ENCODE assay signal across 11 cellular contexts in genomic region chrX:46710425-46710824, GRCh38. TPM values are rescaled to one million over a fixed set of nuclear protein-coding genes. Genes with fewer than 3 reads are reported as not detected.
A peak's percentile ranks its signal among the peaks of the same experiment; 100 is the strongest.
DNase-seq lines count a peak whose midpoint lies in the region; ATAC-seq and TF ChIP-seq lines count a peak whose summit lies in the region.
"Had no signal": no experiment of that assay in that cellular context is flagged by ENCODE, and none has a peak within 500 bp of the region (broad histone marks: within the 10 kb centered on the region; RNA-seq: fewer than 3 reads in every experiment).

No MANE protein-coding gene starts in this region.

- peaks cover 34% of the 10 kb centered on the region for H3K4me1 Mint-ChIP-seq in GM23338
- H3K4me1 Mint-ChIP-seq in activated CD4-positive, alpha-beta memory T cell treated with anti-CD3 and anti-CD28 coated beads for 36 hours (ENCODE audit: low read depth), result peaks cover 72% of the 10 kb centered on the region

- peak; percentile 19 for DNase-seq in COLO668 (lab: John Stamatoyannopoulos, UW; ENCODE audit: unreplicated experiment)
- DNase-seq in GM23338 (ENCODE audit: low spot score), result peak; percentile 11
- DNase-seq in activated CD4-positive, alpha-beta memory T cell treated with anti-CD3 and anti-CD28 coated beads for 36 hours, result peak; percentile 14
- peak; percentile 5 for DNase-seq in hepatocyte (ENCODE audit: low spot score)
- DNase-seq in caudate nucleus (lab: John Stamatoyannopoulos, UW), result no peak
- no peak for DNase-seq in Right ventricle myocardium inferior (ENCODE audit: missing footprints)
- no peak for DNase-seq in dorsolateral prefrontal cortex
- no peak for DNase-seq in aorta
- DNase-seq: activated naive CD4-positive, alpha-beta T cell treated with anti-CD3 and anti-CD28 coated beads, Interleukin-2, amount 10 ng/mL, durations not matched to agents 7 days and 5 days; NCI-H774; posterior cingulate gyrus had no signal

- POLR2A ChIA-PET in activated CD4-positive, alpha-beta memory T cell treated with anti-CD3 and anti-CD28 coated beads for 36 hours (lab: Charles Lee), result no interaction called here

- intact Hi-C loops in activated CD4-positive, alpha-beta memory T cell treated with anti-CD3 and anti-CD28 coated beads for 36 hours (cut with micrococcal nuclease), result loop anchor here (5.0 to 10.0 kb wide), 3 partner anchors 47 to 123 kb away; partner anchors contain the start of gene SLC9A7
- intact Hi-C loops in Right ventricle myocardium inferior (cut with DNase I) (no loop called here), dorsolateral prefrontal cortex (cut with DNase I) (no loop called here), aorta (cut with DNase I) (no loop called here)

- H3K27ac Mint-ChIP-seq in GM23338, result no peak overlapping the region
- peak overlapping the region; percentile 44 for H3K27ac Mint-ChIP-seq in activated CD4-positive, alpha-beta memory T cell treated with anti-CD3 and anti-CD28 coated beads for 36 hours
- H3K27ac Mint-ChIP-seq: activated naive CD4-positive, alpha-beta T cell treated with anti-CD3 and anti-CD28 coated beads, Interleukin-2, amount 10 ng/mL, durations not matched to agents 7 days and 5 days had no signal

- no peaks in the 10 kb centered on the region for H4K20me1 ChIP-seq in GM23338 (replicated peaks; ENCODE audit: insufficient read depth)
- no peaks in the 10 kb centered on the region for H4K20me1 ChIP-seq in hepatocyte (ENCODE audit: insufficient read depth, poor library complexity, severe bottlenecking)

- H3K4me2 ChIP-seq in GM23338 (no peak overlapping the region), hepatocyte (no peak overlapping the region)

- H3K36me3 ChIP-seq in GM23338 (ENCODE audit: insufficient read depth) (no peaks in the 10 kb centered on the region), hepatocyte (replicated peaks; ENCODE audit: insufficient read depth, low read depth) (no peaks in the 10 kb centered on the region), aorta (ENCODE audit: control insufficient read depth in 1 of 2, insufficient read depth in 2 of 2, low read length in 1 of 2) (no peaks in the 10 kb centered on the region)

- ATAC-seq in GM23338, result no peak
- no peak for ATAC-seq in Right ventricle myocardium inferior
- ATAC-seq in aorta (ENCODE audit: low FRiP score), result no peak

- no peak overlapping the region for H2AFZ ChIP-seq in GM23338
- no peak overlapping the region for H2AFZ ChIP-seq in hepatocyte

- no peaks in the 10 kb centered on the region for H3K9me3 ChIP-seq in hepatocyte (ENCODE audit: low read depth)
- H3K9me3 ChIP-seq in aorta (ENCODE audit: control insufficient read depth, low read length), result no peaks in the 10 kb centered on the region

- H3K27ac ChIP-seq in GM23338 (ENCODE audit: low read depth), result no peak overlapping the region
- no peak overlapping the region for H3K27ac ChIP-seq in hepatocyte
- no peak overlapping the region for H3K27ac ChIP-seq in caudate nucleus (ENCODE audit: low read depth, low read length)
- no peak overlapping the region for H3K27ac ChIP-seq in dorsolateral prefrontal cortex
- H3K27ac ChIP-seq in aorta (ENCODE audit: low read depth in 1 of 2, low read length in 2 of 2), result no peak overlapping the region

- no peaks in the 10 kb centered on the region for H3K36me3 Mint-ChIP-seq in GM23338 (ENCODE audit: low read depth)
- H3K36me3 Mint-ChIP-seq in activated CD4-positive, alpha-beta memory T cell treated with anti-CD3 and anti-CD28 coated beads for 36 hours, result peaks cover 4% of the 10 kb centered on the region

- CTCF ChIA-PET in activated CD4-positive, alpha-beta memory T cell treated with anti-CD3 and anti-CD28 coated beads for 36 hours (lab: Charles Lee), result no interaction called here

- no peak for TF ChIP-seq CTCF in GM23338 (conservative IDR thresholded peaks at IDR 0.05; ENCODE audit: low read depth in 2 of 2)
- no peak for TF ChIP-seq CTCF in hepatocyte (IDR thresholded peaks at IDR 0.05; ENCODE audit: poor library complexity)
- TF ChIP-seq CTCF in dorsolateral prefrontal cortex (IDR thresholded peaks at IDR 0.05 in 54 of 56, conservative IDR thresholded peaks at IDR 0.05 in 2 of 56; ENCODE audit: low read depth in 1 of 56, partially characterized antibody in 56 of 56), result no peak

- peaks cover 21% of the 10 kb centered on the region for H3K79me2 ChIP-seq in GM23338 (replicated peaks; ENCODE audit: insufficient read depth)
- no peaks in the 10 kb centered on the region for H3K79me2 ChIP-seq in hepatocyte

- 11% methylated on average over 1 of the region's 1 CpG for WGBS in hepatocyte (ENCODE audit: low lambda C conversion rate, missing lambda C conversion rate)
- WGBS in aorta, 2 donors, result 38 to 43% methylated on average over 1 of the region's 1 CpG

- no peaks in the 10 kb centered on the region for H3K27me3 ChIP-seq in GM23338 (ENCODE audit: insufficient read depth)
- H3K27me3 ChIP-seq in hepatocyte, result no peaks in the 10 kb centered on the region
- peaks cover 0 to 83% (median 20%) of the 10 kb centered on the region in 45 donors for H3K27me3 ChIP-seq in dorsolateral prefrontal cortex
- no peaks in the 10 kb centered on the region for H3K27me3 ChIP-seq in aorta (ENCODE audit: control insufficient read depth in 1 of 2, insufficient read depth in 2 of 2, low read length in 1 of 2)

- no peak overlapping the region for H3K4me3 ChIP-seq in GM23338
- no peak overlapping the region for H3K4me3 ChIP-seq in hepatocyte
- no peak overlapping the region for H3K4me3 ChIP-seq in dorsolateral prefrontal cortex
- no peak overlapping the region for H3K4me3 ChIP-seq in aorta (ENCODE audit: low read length in 2 of 2)

- H3K4me3 Mint-ChIP-seq in GM23338, result no peak overlapping the region
- H3K4me3 Mint-ChIP-seq in activated CD4-positive, alpha-beta memory T cell treated with anti-CD3 and anti-CD28 coated beads for 36 hours, result no peak overlapping the region
- H3K4me3 Mint-ChIP-seq: activated naive CD4-positive, alpha-beta T cell treated with anti-CD3 and anti-CD28 coated beads, Interleukin-2, amount 10 ng/mL, durations not matched to agents 7 days and 5 days had no signal

- H3K4me1 ChIP-seq in GM23338 (ENCODE audit: insufficient read depth), result peaks cover 8% of the 10 kb centered on the region; the same call in 1 of the 2 replicates
- H3K4me1 ChIP-seq in hepatocyte (ENCODE audit: insufficient read depth), result no peaks in the 10 kb centered on the region
- no peaks in the 10 kb centered on the region for H3K4me1 ChIP-seq in aorta (ENCODE audit: control insufficient read depth in 1 of 2, insufficient read depth in 2 of 2, low read length in 2 of 2)

- peaks cover 7% of the 10 kb centered on the region for H3K27me3 Mint-ChIP-seq in GM23338 (ENCODE audit: insufficient read depth, low read depth, poor library complexity)
- no peaks in the 10 kb centered on the region for H3K27me3 Mint-ChIP-seq in activated CD4-positive, alpha-beta memory T cell treated with anti-CD3 and anti-CD28 coated beads for 36 hours
- H3K27me3 Mint-ChIP-seq: activated naive CD4-positive, alpha-beta T cell treated with anti-CD3 and anti-CD28 coated beads, Interleukin-2, amount 10 ng/mL, durations not matched to agents 7 days and 5 days had no signal

- H3K9me2 ChIP-seq in GM23338 (ENCODE audit: insufficient read depth), result no peaks in the 10 kb centered on the region
- no peaks in the 10 kb centered on the region for H3K9me2 ChIP-seq in hepatocyte (replicated peaks; ENCODE audit: insufficient read depth)

- H3K9me3 Mint-ChIP-seq in GM23338, result no peaks in the 10 kb centered on the region
- H3K9me3 Mint-ChIP-seq in activated CD4-positive, alpha-beta memory T cell treated with anti-CD3 and anti-CD28 coated beads for 36 hours, result no peaks in the 10 kb centered on the region

- H3F3A ChIP-seq in GM23338 (replicated peaks; ENCODE audit: low read depth), result no peaks in the 10 kb centered on the region

TF ChIP-seq in GM23338, 12 proteins besides CTCF, POLR2A, EP300 and RAD21 (continues in another document):
- TF ChIP-seq CREB1 (CRISPR knock-in tag; IDR thresholded peaks at IDR 0.05; ENCODE audit: low read depth) (no peak), ZNF114 (CRISPR knock-in tag; IDR thresholded peaks at IDR 0.05) (no peak), REST (IDR thresholded peaks at IDR 0.05; ENCODE audit: unreplicated experiment) (no peak), EZH2 (IDR thresholded peaks at IDR 0.05; ENCODE audit: low read depth, unreplicated experiment) (no peak), ZNF331 (CRISPR knock-in tag; IDR thresholded peaks at IDR 0.05; ENCODE audit: low read depth) (no peak), NANOG (IDR thresholded peaks at IDR 0.05; ENCODE audit: borderline replicate concordance) (no peak), EZH2phosphoT487 (IDR thresholded peaks at IDR 0.05; ENCODE audit: unreplicated experiment) (no peak), STAT1 (IDR thresholded peaks at IDR 0.05; ENCODE audit: unreplicated experiment) (no peak)

RNA-seq across cellular contexts. Expression of gene SLC9A7, which starts 48.5 kb away (rescaled TPM):
- total RNA-seq in GM23338 (2014; rRNA removed; shearing (Covaris generic)), result 11.0 and 15.4 TPM in 2 replicates
- 2.5 TPM in 2 replicates for polyA plus RNA-seq in GM23338 (2016; fragmentation: Nextera tagmentation; extraction: Ambion mirVana)
- 10 to 100 TPM; 17.7 to 17.8 TPM for total RNA-seq in activated CD4-positive, alpha-beta memory T cell treated with anti-CD3 and anti-CD28 coated beads for 36 hours
- 7.7 and 8.1 TPM in 2 replicates for total RNA-seq in hepatocyte
- 2.0 and 3.6 TPM in 2 replicates for polyA plus RNA-seq in hepatocyte
- total RNA-seq in Right ventricle myocardium inferior, result 2.5 TPM
- total RNA-seq in dorsolateral prefrontal cortex, result 10 to 100 TPM in 119 of 120 experiments, 1 to 10 TPM in 1; 9.6 to 53.0 (median 27.8) TPM
- 1 to 10 TPM; 2.5 to 3.0 TPM for total RNA-seq in aorta
- under 1 TPM; 0.33 to 0.38 TPM for polyA plus RNA-seq in aorta

Comparison
In these comparisons a context has a peak if more than half of its experiments do, and no peak if none do; other contexts are left out.
1. DNase-seq: peak in COLO668 (single experiment), GM23338 (single experiment), activated CD4-positive, alpha-beta memory T cell treated with anti-CD3 and anti-CD28 coated beads for 36 hours (single experiment) and hepatocyte (single experiment); none in caudate nucleus (0 of 61), Right ventricle myocardium inferior (single experiment), dorsolateral prefrontal cortex (0 of 10) and aorta (0 of 2).